ENCODE assay signal across 8 cellular contexts in the genomic region with DNA sequence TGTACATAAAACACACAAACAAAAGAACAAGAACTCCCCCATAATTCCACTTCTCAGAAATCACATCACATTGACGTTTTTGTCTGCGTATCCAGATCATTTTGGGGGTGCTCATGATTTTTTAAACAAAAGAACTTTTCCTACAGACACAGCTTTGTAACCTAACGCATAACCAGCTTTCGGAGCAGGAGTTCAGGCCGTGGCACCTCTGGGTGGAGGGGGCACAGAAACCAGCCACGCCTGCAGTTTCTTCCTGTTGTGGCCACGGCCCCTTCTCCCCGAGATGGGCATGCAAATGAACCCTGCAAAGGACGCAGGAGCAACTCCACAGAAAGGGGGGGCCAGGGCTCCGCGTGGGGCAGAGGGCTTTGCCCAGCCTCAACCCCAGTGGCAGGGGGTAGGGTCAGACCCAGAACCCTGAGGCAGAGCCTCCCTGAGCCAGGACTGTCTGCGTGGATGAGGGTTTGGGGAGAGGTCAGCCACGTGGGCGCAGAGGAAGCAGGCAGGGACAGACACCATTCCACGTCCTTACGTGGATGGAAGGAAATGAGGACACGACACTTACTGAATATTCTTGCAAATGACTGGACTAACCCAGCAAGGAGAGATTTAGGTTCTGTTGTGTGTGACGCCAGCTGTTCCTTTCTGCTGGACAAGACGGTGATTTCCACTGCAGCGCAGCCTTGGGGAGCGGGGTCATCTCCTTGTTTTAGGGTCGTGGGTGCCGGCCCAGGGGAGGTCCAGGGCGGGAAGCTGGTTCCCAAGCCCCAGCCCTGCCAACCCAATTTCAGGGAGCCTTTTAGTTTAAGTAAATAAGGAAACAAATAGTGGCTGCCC.
A peak's percentile ranks its signal among the peaks of the same experiment; 100 is the strongest.
DNase-seq lines count a peak whose midpoint lies in the region; ATAC-seq and TF ChIP-seq lines count a peak whose summit lies in the region.

No MANE protein-coding gene starts in this region.

- peak overlapping the region; percentile 79 for H3K27ac Mint-ChIP-seq in activated CD8-positive, alpha-beta T cell treated with anti-CD3 and anti-CD28 coated beads, Interleukin-2, amount 10 ng/mL, durations not matched to agents 7 days and 5 days

- H3K27me3 Mint-ChIP-seq in activated CD8-positive, alpha-beta T cell treated with anti-CD3 and anti-CD28 coated beads, Interleukin-2, amount 10 ng/mL, durations not matched to agents 7 days and 5 days (ENCODE audit: low read depth) = no peaks in the 10 kb centered on the region

- H3K27ac ChIP-seq in DOHH2 (ENCODE audit: low read depth, low read length) (peak overlapping the region; percentile 65), GM23248 (peak overlapping the region; percentile 100), right atrium auricular region (peak overlapping the region; percentile 90 to 96), substantia nigra (ENCODE audit: low read depth, low read length, poor library complexity, severe bottlenecking) (peak overlapping the region; percentile 63)

- no peaks in the 10 kb centered on the region for H3K9me3 Mint-ChIP-seq in activated CD8-positive, alpha-beta T cell treated with anti-CD3 and anti-CD28 coated beads, Interleukin-2, amount 10 ng/mL, durations not matched to agents 7 days and 5 days (ENCODE audit: insufficient read depth)

- peak overlapping the region; percentile 50 for H3K4me3 ChIP-seq in DOHH2 (ENCODE audit: low read length)
- peak overlapping the region; percentile 28; the same call in 1 of the 2 replicates for H3K4me3 ChIP-seq in GM23248
- H3K4me3 ChIP-seq in right atrium auricular region = no peak overlapping the region

- POLR2A ChIA-PET in activated CD8-positive, alpha-beta T cell treated with anti-CD3 and anti-CD28 coated beads, Interleukin-2, amount 10 ng/mL, durations not matched to agents 7 days and 5 days (lab: Charles Lee) = interaction anchor here (0.6 to 1.1 kb wide), 2 partner anchors 29 to 62 kb away, joined by 3 to 4 read pairs; no protein-coding TSS in a partner anchor

- 76 to 77% methylated on average over 24 of the region's 24 CpGs for WGBS in GM23248 (ENCODE audit: low coverage in 1 of 2, low lambda C conversion rate in 2 of 2, missing lambda C conversion rate in 2 of 2), 2 experiments

- in situ Hi-C loops in GM23248 (cut with MboI) = no loop called here

- H4K20me1 ChIP-seq in DOHH2 (ENCODE audit: control insufficient read depth, insufficient read depth, low read depth, low read length) (no peaks in the 10 kb centered on the region), GM23248 (ENCODE audit: insufficient read depth) (no peaks in the 10 kb centered on the region)

- H3K9me3 ChIP-seq in DOHH2 (ENCODE audit: control insufficient read depth, insufficient read depth, low read length) (no peaks in the 10 kb centered on the region), GM23248 (ENCODE audit: low read depth) (no peaks in the 10 kb centered on the region), right atrium auricular region (no peaks in the 10 kb centered on the region)

- H3K4me3 Mint-ChIP-seq in activated CD8-positive, alpha-beta T cell treated with anti-CD3 and anti-CD28 coated beads, Interleukin-2, amount 10 ng/mL, durations not matched to agents 7 days and 5 days = peak overlapping the region; percentile 49

- H3K9me2 ChIP-seq in DOHH2 (replicated peaks; ENCODE audit: control insufficient read depth, low read length) (no peaks in the 10 kb centered on the region), GM23248 (ENCODE audit: insufficient read depth) (no peaks in the 10 kb centered on the region)

- peaks cover 53% of the 10 kb centered on the region for H3K4me1 Mint-ChIP-seq in activated CD8-positive, alpha-beta T cell treated with anti-CD3 and anti-CD28 coated beads, Interleukin-2, amount 10 ng/mL, durations not matched to agents 7 days and 5 days (ENCODE audit: low read depth)

- no peak for DNase-seq in GM23248
- DNase-seq in activated CD8-positive, alpha-beta T cell treated with anti-CD3 and anti-CD28 coated beads, Interleukin-2, amount 10 ng/mL, durations not matched to agents 7 days and 5 days = peak; percentile 37
- DNase-seq in right atrium auricular region (ENCODE audit: low spot score) = no peak
- DNase-seq in substantia nigra (lab: John Stamatoyannopoulos, UW) = peak in 1 of 49 donors; percentile 36
- DNase-seq in SW 1271 (lab: John Stamatoyannopoulos, UW) = no peak
- no peak for DNase-seq in NCI-H748 (lab: John Stamatoyannopoulos, UW; ENCODE audit: unreplicated experiment)
- DNase-seq in islet precursor cell = no peak

- peaks cover 41% of the 10 kb centered on the region for H3K4me1 ChIP-seq in DOHH2 (ENCODE audit: control insufficient read depth, low read length)
- peaks cover 54% of the 10 kb centered on the region for H3K4me1 ChIP-seq in GM23248 (ENCODE audit: insufficient read depth)
- peaks cover 0 to 59% of the 10 kb centered on the region in 2 donors for H3K4me1 ChIP-seq in right atrium auricular region

- no peaks in the 10 kb centered on the region for H3K36me3 ChIP-seq in DOHH2 (ENCODE audit: control insufficient read depth, low read length)
- H3K36me3 ChIP-seq in GM23248 (ENCODE audit: low read depth) = peaks cover 5% of the 10 kb centered on the region; the same call in 1 of the 2 replicates
- no peaks in the 10 kb centered on the region for H3K36me3 ChIP-seq in right atrium auricular region

- peaks cover 34% of the 10 kb centered on the region for H3K36me3 Mint-ChIP-seq in activated CD8-positive, alpha-beta T cell treated with anti-CD3 and anti-CD28 coated beads, Interleukin-2, amount 10 ng/mL, durations not matched to agents 7 days and 5 days (ENCODE audit: low read depth)

- H3K4me2 ChIP-seq in DOHH2 (ENCODE audit: low read length) (peak overlapping the region; percentile 66), GM23248 (ENCODE audit: unreplicated experiment) (peak overlapping the region; percentile 56)

- TF ChIP-seq CTCF in DOHH2 (IDR thresholded peaks at IDR 0.05; ENCODE audit: low read depth, low read length, poor library complexity, severe bottlenecking) (no peak), right atrium auricular region (IDR thresholded peaks at IDR 0.05) (no peak)

- H2AFZ ChIP-seq in GM23248 = no peak overlapping the region

- H3K9ac ChIP-seq in GM23248 = peak overlapping the region; percentile 95

- CTCF ChIA-PET in activated CD8-positive, alpha-beta T cell treated with anti-CD3 and anti-CD28 coated beads, Interleukin-2, amount 10 ng/mL, durations not matched to agents 7 days and 5 days (lab: Charles Lee) = interaction anchor here (1.0 to 1.2 kb wide), 3 partner anchors 9 to 80 kb away, joined by 3 read pairs; no protein-coding TSS in a partner anchor

- H3K27me3 ChIP-seq in DOHH2 (ENCODE audit: control insufficient read depth, low read length) = 0 out of 2 replicates have a peak, but pooled peaks cover 2% of the 10 kb centered on the region
- no peaks in the 10 kb centered on the region for H3K27me3 ChIP-seq in GM23248 (replicated peaks; ENCODE audit: insufficient read depth)
- H3K27me3 ChIP-seq in right atrium auricular region = no peaks in the 10 kb centered on the region

- no peaks in the 10 kb centered on the region for H3K79me2 ChIP-seq in DOHH2 (ENCODE audit: control insufficient read depth, low read length)
- peaks cover 61% of the 10 kb centered on the region for H3K79me2 ChIP-seq in GM23248 (ENCODE audit: insufficient read depth)

- ATAC-seq in activated CD8-positive, alpha-beta T cell treated with anti-CD3 and anti-CD28 coated beads, Interleukin-2, amount 10 ng/mL, durations not matched to agents 7 days and 5 days = no peak

- H3F3A ChIP-seq in DOHH2 (ENCODE audit: control insufficient read depth, insufficient read depth) (peaks cover 15% of the 10 kb centered on the region; the same call in 1 of the 2 replicates), GM23248 (ENCODE audit: insufficient read depth) (peaks cover 38% of the 10 kb centered on the region)

Comparison
In these comparisons a context has a peak if more than half of its experiments do, and no peak if none do; other contexts are left out.
1. H3K4me3 ChIP-seq: peak in DOHH2 (single experiment) and GM23248 (single experiment); none in right atrium auricular region (0 of 2).
2. Peak in every context shown above with its lines, with median percentiles within 50 percentile points of each other: H3K27ac ChIP-seq.